10 cellular contexts compared by ENCODE assay signal in genomic region chr19:17687141-17687856, GRCh38. TPM values are rescaled to one million over a fixed set of nuclear protein-coding genes. Genes with fewer than 3 reads are reported as not detected.
DNase-seq lines count a peak whose midpoint lies in the region; ATAC-seq and TF ChIP-seq lines count a peak whose summit lies in the region.
"Had no signal": no experiment of that assay in that cellular context is flagged by ENCODE, and none has a peak within 500 bp of the region (broad histone marks: within the 10 kb centered on the region; RNA-seq: fewer than 3 reads in every experiment).

No MANE protein-coding gene starts in this region.

- H3K4me3 Mint-ChIP-seq in CD14-positive monocyte (peak overlapping the region; percentile 37 to 86), HFFc6 (peak overlapping the region; percentile 43)
- peak overlapping the region; percentile 34 for H3K4me3 Mint-ChIP-seq in central memory CD8-positive, alpha-beta T cell
- H3K4me3 Mint-ChIP-seq in naive thymus-derived CD8-positive, alpha-beta T cell, result peak overlapping the region in 8 of 10 donors; percentile 30 to 76 (median 56)

- peaks cover 61 to 82% (median 67%) of the 10 kb centered on the region in 3 donors for H3K27me3 Mint-ChIP-seq in CD14-positive monocyte (ENCODE audit: low read depth in 3 of 3)
- peaks cover 12% of the 10 kb centered on the region for H3K27me3 Mint-ChIP-seq in HFFc6 (ENCODE audit: insufficient read depth)
- H3K27me3 Mint-ChIP-seq in central memory CD8-positive, alpha-beta T cell, result peaks cover 85% of the 10 kb centered on the region
- H3K27me3 Mint-ChIP-seq in naive thymus-derived CD8-positive, alpha-beta T cell, result peaks cover 36 to 81% (median 57%) of the 10 kb centered on the region in 5 donors

- no peak overlapping the region for H3K27ac ChIP-seq in right cardiac atrium (ENCODE audit: low read length)
- H3K27ac ChIP-seq: pancreas had no signal

- H3K36me3 Mint-ChIP-seq in CD14-positive monocyte, result peaks cover 5 to 7% of the 10 kb centered on the region in 2 donors
- no peaks in the 10 kb centered on the region for H3K36me3 Mint-ChIP-seq in HFFc6 (ENCODE audit: low read depth)
- no peaks in the 10 kb centered on the region for H3K36me3 Mint-ChIP-seq in central memory CD8-positive, alpha-beta T cell (ENCODE audit: insufficient read depth)
- H3K36me3 Mint-ChIP-seq in naive thymus-derived CD8-positive, alpha-beta T cell, result peaks cover 0 to 8% (median 8%) of the 10 kb centered on the region in 3 donors

- no peak for DNase-seq in CD14-positive monocyte (ENCODE audit: low spot score)
- no peak for DNase-seq in HFFc6
- no peak for DNase-seq in central memory CD8-positive, alpha-beta T cell (ENCODE audit: low spot score in 2 of 2)
- DNase-seq in naive thymus-derived CD8-positive, alpha-beta T cell, result no peak
- no peak for DNase-seq in glomerular visceral epithelial cell (ENCODE audit: extremely low spot score)
- DNase-seq in NK-92 (lab: John Stamatoyannopoulos, UW; ENCODE audit: unreplicated experiment), result no peak
- DNase-seq in activated gamma-delta T cell (lab: John Stamatoyannopoulos, UW), result no peak
- no peak for DNase-seq in right cardiac atrium
- DNase-seq: GF-D8 had no signal

- 3% methylated on average over 24 of the region's 24 CpGs for WGBS in right cardiac atrium

- H3K4me1 ChIP-seq in right cardiac atrium (ENCODE audit: control insufficient read depth, insufficient read depth, low read length), result no peaks in the 10 kb centered on the region
- H3K4me1 ChIP-seq: pancreas had no signal

- no peak for ATAC-seq in central memory CD8-positive, alpha-beta T cell (replicated peaks; ENCODE audit: extremely low read depth, poor library complexity, severe bottlenecking)
- ATAC-seq in naive thymus-derived CD8-positive, alpha-beta T cell, result peak in 1 of 2 donors; percentile 13
- no peak for ATAC-seq in right cardiac atrium

- peaks cover 0 to 23% (median 9%) of the 10 kb centered on the region in 7 donors for H3K9me3 Mint-ChIP-seq in CD14-positive monocyte
- no peaks in the 10 kb centered on the region for H3K9me3 Mint-ChIP-seq in HFFc6
- no peaks in the 10 kb centered on the region for H3K9me3 Mint-ChIP-seq in central memory CD8-positive, alpha-beta T cell
- H3K9me3 Mint-ChIP-seq in naive thymus-derived CD8-positive, alpha-beta T cell, result peaks cover 0 to 9% (median 0%) of the 10 kb centered on the region in 9 donors

- H3K27ac Mint-ChIP-seq in CD14-positive monocyte (no peak overlapping the region), HFFc6 (no peak overlapping the region)
- H3K27ac Mint-ChIP-seq in central memory CD8-positive, alpha-beta T cell (ENCODE audit: low read depth), result no peak overlapping the region
- peak overlapping the region in 1 of 10 donors; percentile 82 for H3K27ac Mint-ChIP-seq in naive thymus-derived CD8-positive, alpha-beta T cell

- POLR2A ChIA-PET in naive thymus-derived CD8-positive, alpha-beta T cell (lab: Charles Lee), result no interaction called here

- TF ChIP-seq CTCF in CD14-positive monocyte (IDR thresholded peaks at IDR 0.05) (no peak), HFFc6 (IDR thresholded peaks at IDR 0.05) (no peak)

- no peak overlapping the region for H3K4me3 ChIP-seq in right cardiac atrium (ENCODE audit: low read length)

- no peaks in the 10 kb centered on the region for H3K27me3 ChIP-seq in right cardiac atrium (ENCODE audit: control insufficient read depth, insufficient read depth)

- intact Hi-C loops in CD14-positive monocyte (cut with micrococcal nuclease), result no loop called here
- intact Hi-C loops in right cardiac atrium (cut with DNase I), result no loop called here

- H3K9me3 ChIP-seq in right cardiac atrium (ENCODE audit: control insufficient read depth, low read length), result no peaks in the 10 kb centered on the region
- H3K9me3 ChIP-seq: pancreas had no signal

- H3K4me1 Mint-ChIP-seq in CD14-positive monocyte (peaks cover 3% of the 10 kb centered on the region), HFFc6 (ENCODE audit: low read depth) (peaks cover 27% of the 10 kb centered on the region)
- peaks cover 16% of the 10 kb centered on the region for H3K4me1 Mint-ChIP-seq in central memory CD8-positive, alpha-beta T cell
- H3K4me1 Mint-ChIP-seq in naive thymus-derived CD8-positive, alpha-beta T cell, result peaks cover 8 to 24% (median 13%) of the 10 kb centered on the region in 4 donors

RNA-seq across cellular contexts. Expression of gene UNC13A, which starts 0.9 kb away (rescaled TPM):
- not detected for polyA plus RNA-seq in CD14-positive monocyte
- under 1 TPM; 0.07 to 0.71 (median 0.21) TPM for total RNA-seq in HFFc6 (2021; fragmentation: NEBNext Ultra II Directional; extraction: Animal tissue kit (Norgen Biotek cat#: 25700))
- under 1 TPM; 0.03 to 0.10 TPM for total RNA-seq in naive thymus-derived CD8-positive, alpha-beta T cell
- polyA plus RNA-seq in naive thymus-derived CD8-positive, alpha-beta T cell, result under 1 TPM in 2 of 3 donors, not detected in 1; 0.01 to 0.06 TPM
- under 1 TPM in 2 of 4 donors, not detected in 2; 0.03 to 0.06 TPM for total RNA-seq in right cardiac atrium
- polyA plus RNA-seq in right cardiac atrium, result 0.05 TPM

RNA-seq across cellular contexts. Expression of gene MAP1S, which starts 32.0 kb away (rescaled TPM):
- polyA plus RNA-seq in CD14-positive monocyte, result 10 to 100 TPM; 27.5 to 28.3 TPM
- 10 to 100 TPM; 56.0 to 77.9 (median 68.2) TPM for total RNA-seq in HFFc6 (2021; fragmentation: NEBNext Ultra II Directional; extraction: Animal tissue kit (Norgen Biotek cat#: 25700))
- 10 to 100 TPM; 50.1 to 54.2 TPM for total RNA-seq in naive thymus-derived CD8-positive, alpha-beta T cell
- 10 to 100 TPM; 13.8 to 40.0 (median 18.7) TPM for polyA plus RNA-seq in naive thymus-derived CD8-positive, alpha-beta T cell
- 10 to 100 TPM; 24.8 to 35.5 (median 31.6) TPM for total RNA-seq in right cardiac atrium
- polyA plus RNA-seq in right cardiac atrium, result 14.7 TPM
